8 cellular contexts compared by ENCODE assay signal in genomic region chr12:81610955-81611889, GRCh38.
DNase-seq lines count a peak whose midpoint lies in the region; ATAC-seq and TF ChIP-seq lines count a peak whose summit lies in the region.

No MANE protein-coding gene starts in this region.

- peak; percentile 77 for ATAC-seq in GM21576 (IDR thresholded peaks at IDR 0.05; ENCODE audit: unreplicated experiment)

- H3K4me3 ChIP-seq in fibroblast of villous mesenchyme (ENCODE audit: low read depth, low read length): no peak overlapping the region
- no peak overlapping the region for H3K4me3 ChIP-seq in testis

- H3K4me1 ChIP-seq in testis: no peaks in the 10 kb centered on the region

- no peaks in the 10 kb centered on the region for H3K36me3 ChIP-seq in testis (ENCODE audit: low read depth, missing control alignments)

- H3K27ac ChIP-seq in testis: no peak overlapping the region

- H3K27me3 ChIP-seq in testis: no peaks in the 10 kb centered on the region

- H3K9me3 ChIP-seq in testis: no peaks in the 10 kb centered on the region

- intact Hi-C loops in testis (cut with DNase I; ENCODE audit: low total_unique reads): no loop called here

- no peak for TF ChIP-seq POLR2A in testis (IDR thresholded peaks at IDR 0.05)

- WGBS in testis, 2 donors: 79 to 81% methylated on average over 14 to 18 of the region's 18 CpGs

- DNase-seq in ELR (ENCODE audit: low read depth): peak; percentile 13
- DNase-seq in NCI-H2029 treated with DMSO at 0.1 percent for 48 hours (lab: John Stamatoyannopoulos, UW): peak; percentile 46
- DNase-seq in fibroblast of villous mesenchyme (ENCODE audit: low read depth): peak; percentile 1
- DNase-seq in cerebellum (ENCODE audit: low spot score): no peak
- DNase-seq in stimulated activated naive CD4-positive, alpha-beta T cell treated with Interleukin-2 at 50 U/mL for 16 hours (lab: John Stamatoyannopoulos, UW): no peak
- no peak for DNase-seq in testis
- no peak for DNase-seq in NCI-H1436 treated with DMSO at 0.1 percent for 48 hours (lab: John Stamatoyannopoulos, UW)

- TF ChIP-seq CTCF in fibroblast of villous mesenchyme (IDR thresholded peaks at IDR 0.05; ENCODE audit: insufficient read depth, low read depth, low read length) (peak; percentile 33), testis (IDR thresholded peaks at IDR 0.05) (no peak)

Comparison
In these comparisons a context has a peak if more than half of its experiments do, and no peak if none do; other contexts are left out.
1. DNase-seq: peak in ELR (single experiment), NCI-H2029 treated with DMSO at 0.1 percent for 48 hours (single experiment) and fibroblast of villous mesenchyme (single experiment); none in cerebellum (single experiment), stimulated activated naive CD4-positive, alpha-beta T cell treated with Interleukin-2 at 50 U/mL for 16 hours (single experiment), testis (single experiment) and NCI-H1436 treated with DMSO at 0.1 percent for 48 hours (single experiment).